16 cellular contexts compared by ENCODE assay signal in the genomic region with DNA sequence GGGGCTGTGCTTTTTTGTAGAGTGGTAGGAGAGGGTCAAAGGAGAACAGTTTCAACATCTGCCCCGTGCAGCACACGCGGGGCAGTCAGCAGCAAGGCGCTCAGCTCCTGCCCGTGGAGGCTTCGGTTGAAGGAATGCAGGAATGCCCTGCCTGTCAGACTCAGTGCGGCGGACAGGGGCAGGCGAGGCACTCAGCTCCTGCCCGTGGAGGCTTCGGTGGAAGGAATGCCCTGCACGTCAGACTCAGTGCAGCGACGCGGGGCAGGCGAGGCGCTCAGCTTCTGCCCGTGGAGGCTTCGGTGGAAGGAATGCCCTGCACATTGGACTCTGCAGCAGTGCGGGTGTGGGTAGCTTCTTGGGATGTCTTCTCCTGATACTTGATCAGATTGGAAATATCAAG.
"Had no signal": no experiment of that assay in that cellular context is flagged by ENCODE, and none has a peak within 500 bp of the region (broad histone marks: within the 10 kb centered on the region; RNA-seq: fewer than 3 reads in every experiment).

No MANE protein-coding gene starts in this region.

- H3K4me3 Mint-ChIP-seq: activated CD8-positive, alpha-beta T cell treated with anti-CD3 and anti-CD28 coated beads, Interleukin-2, amount 10 ng/mL, durations not matched to agents 7 days and 5 days; naive B cell had no signal

- FAIRE-seq: endometrium had no signal

- DNase-seq: activated CD4-positive, alpha-beta T cell treated with anti-CD3 and anti-CD28 coated beads for 48 hours; activated CD8-positive, alpha-beta T cell treated with anti-CD3 and anti-CD28 coated beads, Interleukin-2, amount 10 ng/mL, durations not matched to agents 7 days and 5 days; activated naive CD4-positive, alpha-beta T cell treated with anti-CD3 and anti-CD28 coated beads, Interleukin-2, amount 50 U/mL, for 16 hours; amygdala; brain microvascular endothelial cell; dorsolateral prefrontal cortex; glutamatergic neuron; naive B cell; T-helper 1 cell had no signal

- H3K4me1 ChIP-seq: vagina had no signal

- H3K27me3 ChIP-seq: brain microvascular endothelial cell, dorsolateral prefrontal cortex, esophagus muscularis mucosa, thyroid gland, vagina had no signal

- H3K4me3 ChIP-seq: dorsolateral prefrontal cortex, esophagus muscularis mucosa, lung, SK-N-MC, skin epidermis, thyroid gland, vagina had no signal

- H3K9me3 Mint-ChIP-seq: naive B cell had no signal

- H3K9me3 ChIP-seq: esophagus muscularis mucosa, thyroid gland, vagina had no signal

- H3K27me3 Mint-ChIP-seq: naive B cell had no signal

- H3K27ac ChIP-seq: brain microvascular endothelial cell, esophagus muscularis mucosa, SK-N-MC, skin epidermis, thyroid gland, vagina had no signal

- H3K27ac Mint-ChIP-seq: activated CD8-positive, alpha-beta T cell treated with anti-CD3 and anti-CD28 coated beads, Interleukin-2, amount 10 ng/mL, durations not matched to agents 7 days and 5 days had no signal

- ATAC-seq: activated CD8-positive, alpha-beta T cell treated with anti-CD3 and anti-CD28 coated beads, Interleukin-2, amount 10 ng/mL, durations not matched to agents 7 days and 5 days had no signal
